Comparison of ENCODE assay signal across 8 cellular contexts in genomic region chr18:80033181-80034067, GRCh38. TPM values are rescaled to one million over a fixed set of nuclear protein-coding genes. Genes with fewer than 3 reads are reported as not detected.
DNase-seq lines count a peak whose midpoint lies in the region; TF ChIP-seq lines count a peak whose summit lies in the region.

No MANE protein-coding gene starts in this region.

- peak overlapping the region; percentile 89 for H2AK5ac ChIP-seq in neuronal stem cell (ENCODE audit: low read depth, low read length)

- H3K9ac ChIP-seq in neuronal stem cell (ENCODE audit: low read depth, low read length, poor library complexity): peak overlapping the region; percentile 91

- H3K9me3 ChIP-seq in MG63: no peaks in the 10 kb centered on the region
- no peaks in the 10 kb centered on the region for H3K9me3 ChIP-seq in esophagus squamous epithelium
- H3K9me3 ChIP-seq in neuronal stem cell (replicated peaks in 1 of 2; ENCODE audit: control insufficient read depth in 2 of 2, insufficient read depth in 1 of 2, low read depth in 1 of 2, low read length in 2 of 2): no peaks in the 10 kb centered on the region
- H3K9me3 ChIP-seq in transverse colon: no peaks in the 10 kb centered on the region

- H3K14ac ChIP-seq in neuronal stem cell (ENCODE audit: low read length): peak overlapping the region; percentile 12

- peak overlapping the region; percentile 96 for H2AFZ ChIP-seq in neuronal stem cell (ENCODE audit: low read length)

- H4K8ac ChIP-seq in neuronal stem cell (ENCODE audit: low read depth, low read length): no peak overlapping the region

- intact Hi-C loops in esophagus squamous epithelium (cut with DNase I): loop anchor here (10.0 kb wide), 1 partner anchor 349 kb away; no protein-coding TSS in a partner anchor
- intact Hi-C loops in transverse colon (cut with DNase I; ENCODE audit: low total_unique reads): loop anchor here (2.0 kb wide), 2 partner anchors 75 to 83 kb away; partner anchors contain the start of genes ADNP2 and SLC66A2

- WGBS in esophagus squamous epithelium, 2 donors: 2 to 11% methylated on average over 15 to 29 of the region's 90 CpGs
- no CpG with 5 or more reads among the region's 90 CpGs for WGBS in neuronal stem cell (ENCODE audit: extremely low coverage in 2 of 2, insufficient read length in 2 of 2, insufficient replicate concordance in 1 of 2), 2 donors
- WGBS in transverse colon (ENCODE audit: low coverage in 1 of 2), 2 donors: 8 to 20% methylated on average over 3 to 71 of the region's 90 CpGs

- peak overlapping the region; percentile 89 to 98 (median 94) for H3K27ac ChIP-seq in esophagus squamous epithelium
- H3K27ac ChIP-seq in neuronal stem cell (replicated peaks; ENCODE audit: low read length): peak overlapping the region; percentile 64
- peak overlapping the region; percentile 90 to 94 (median 92) for H3K27ac ChIP-seq in transverse colon

- in situ Hi-C loops in transverse colon (cut with MboI; ENCODE audit: low pct_ligation_motif_present in 1 of 4, low pct_unique_long_range_greater_than_20kb in 1 of 4, low sequenced_read_pairs in 3 of 4): loop anchor here in 1 of 4 donors (10.0 kb wide), 1 partner anchor 79 kb away; the partner anchor contains the start of gene SLC66A2

- TF ChIP-seq CTCF in esophagus squamous epithelium (IDR thresholded peaks at IDR 0.05): no peak
- TF ChIP-seq CTCF in transverse colon (IDR thresholded peaks at IDR 0.05): no peak

- peak overlapping the region; percentile 46 for H2BK15ac ChIP-seq in neuronal stem cell (ENCODE audit: low read length)

- peak overlapping the region; percentile 46 for H2BK5ac ChIP-seq in neuronal stem cell (ENCODE audit: low read length)

- H3K4me2 ChIP-seq in neuronal stem cell (ENCODE audit: insufficient read depth, low read length, poor library complexity, severe bottlenecking): peak overlapping the region; percentile 89

- H3K27me3 ChIP-seq in MG63: no peaks in the 10 kb centered on the region
- H3K27me3 ChIP-seq in esophagus squamous epithelium: no peaks in the 10 kb centered on the region
- H3K27me3 ChIP-seq in neuronal stem cell (ENCODE audit: control insufficient read depth in 3 of 3, insufficient read depth in 3 of 3, low read depth in 1 of 3, low read length in 3 of 3): no peaks in the 10 kb centered on the region
- H3K27me3 ChIP-seq in transverse colon: no peaks in the 10 kb centered on the region

- H3K4me3 ChIP-seq in MG63: peak overlapping the region; percentile 97
- peak overlapping the region; percentile 44 to 81 (median 60) for H3K4me3 ChIP-seq in esophagus squamous epithelium
- peak overlapping the region; percentile 78 to 85 for H3K4me3 ChIP-seq in neuronal stem cell (ENCODE audit: low read length in 2 of 2)
- peak overlapping the region; percentile 73 to 88 (median 77) for H3K4me3 ChIP-seq in transverse colon

- H2BK120ac ChIP-seq in neuronal stem cell (ENCODE audit: low read depth, low read length): no peak overlapping the region

- H3K36me3 ChIP-seq in MG63: peaks cover 13% of the 10 kb centered on the region
- peaks cover 0 to 16% (median 0%) of the 10 kb centered on the region in 3 donors for H3K36me3 ChIP-seq in esophagus squamous epithelium
- peaks cover 8 to 17% of the 10 kb centered on the region in 2 donors for H3K36me3 ChIP-seq in neuronal stem cell (replicated peaks in 1 of 2; ENCODE audit: control insufficient read depth in 2 of 2, insufficient read depth in 2 of 2, low read length in 2 of 2)
- no peaks in the 10 kb centered on the region for H3K36me3 ChIP-seq in transverse colon

- H3K79me1 ChIP-seq in neuronal stem cell (ENCODE audit: low read depth, low read length): peaks cover 5% of the 10 kb centered on the region

- peak overlapping the region; percentile 19 for H4K91ac ChIP-seq in neuronal stem cell (ENCODE audit: low read depth, low read length, poor library complexity)

- TF ChIP-seq POLR2A in esophagus squamous epithelium (IDR thresholded peaks at IDR 0.05) (peak in 3 of 4 donors; percentile 32 to 73 (median 68)), transverse colon (IDR thresholded peaks at IDR 0.05) (peak; percentile 62)

- H3K18ac ChIP-seq in neuronal stem cell (ENCODE audit: low read length): peak overlapping the region; percentile 96

- DNase-seq in ELF-1 (ENCODE audit: low read depth, low spot score) (peak; percentile 93), GOT3 (lab: John Stamatoyannopoulos, UW) (peak; percentile 72), MG63 (no peak), esophagus squamous epithelium (lab: John Stamatoyannopoulos, UW) (peak; percentile 76), neuronal stem cell (ENCODE audit: low spot score) (no peak), transverse colon (no peak), NCI-H1930 (lab: John Stamatoyannopoulos, UW) (no peak)
- peak in 2 of 3 experiments; percentile 21 to 33 for DNase-seq in activated CD8-positive, alpha-beta memory T cell treated with anti-CD3 and anti-CD28 coated beads for 48 hours (ENCODE audit: low read depth in 2 of 3, low spot score in 2 of 3)

- no peak overlapping the region for H3K4ac ChIP-seq in neuronal stem cell (ENCODE audit: low read length)

- H2BK12ac ChIP-seq in neuronal stem cell (ENCODE audit: low read length): no peak overlapping the region

- peak; percentile 23 for TF ChIP-seq EP300 in transverse colon (IDR thresholded peaks at IDR 0.05; ENCODE audit: low read depth)

- peaks cover 4 to 24% (median 9%) of the 10 kb centered on the region in 3 donors for H3K4me1 ChIP-seq in esophagus squamous epithelium
- H3K4me1 ChIP-seq in neuronal stem cell (ENCODE audit: control insufficient read depth in 2 of 2, insufficient read depth in 1 of 2, low read depth in 1 of 2, low read length in 2 of 2): peaks cover 7 to 9% of the 10 kb centered on the region in 2 donors
- H3K4me1 ChIP-seq in transverse colon: peaks cover 8 to 12% (median 9%) of the 10 kb centered on the region in 4 donors

- H3K23ac ChIP-seq in neuronal stem cell (ENCODE audit: low read depth, low read length, poor library complexity): peak overlapping the region; percentile 22

RNA-seq across cellular contexts. Expression of gene RBFA, which starts 0.8 kb away (rescaled TPM):
- 35.0 and 50.7 TPM in 2 replicates for total RNA-seq in MG63 (2014; rRNA removed; shearing (Covaris generic); ENCODE audit: low replicate concordance)
- total RNA-seq in esophagus squamous epithelium (10 to 100 TPM; 15.5 to 36.7 (median 28.8) TPM), transverse colon (10 to 100 TPM in 3 of 4 donors, 1 to 10 TPM in 1; 5.6 to 35.1 (median 25.8) TPM)
- 19.9 TPM for polyA plus RNA-seq in neuronal stem cell (2013, experiment 1 of 2)
- polyA plus RNA-seq in neuronal stem cell (2013, experiment 2 of 2): 19.0 TPM

RNA-seq across cellular contexts. Expression of gene TXNL4A, which starts 45.1 kb away (rescaled TPM):
- total RNA-seq in MG63 (2014; rRNA removed; shearing (Covaris generic); ENCODE audit: low replicate concordance): 69.3 and 176 TPM in 2 replicates
- 10 to 100 TPM; 20.8 to 43.2 (median 32.5) TPM for total RNA-seq in esophagus squamous epithelium
- polyA plus RNA-seq in neuronal stem cell (2013, experiment 1 of 2): 113 TPM
- polyA plus RNA-seq in neuronal stem cell (2013, experiment 2 of 2): 115 TPM
- total RNA-seq in transverse colon: 10 to 100 TPM in 3 of 4 donors, 1 to 10 TPM in 1; 4.1 to 36.8 (median 31.0) TPM

Comparison
In these comparisons a context has a peak if more than half of its experiments do, and no peak if none do; other contexts are left out.
1. DNase-seq: peak in ELF-1 (single experiment), GOT3 (single experiment), activated CD8-positive, alpha-beta memory T cell treated with anti-CD3 and anti-CD28 coated beads for 48 hours (2 of 3) and esophagus squamous epithelium (single experiment); none in MG63 (single experiment), neuronal stem cell (single experiment), transverse colon (single experiment) and NCI-H1930 (0 of 2).
2. Peak in every context shown above with its lines, with median percentiles within 50 percentile points of each other: H3K4me3 ChIP-seq and H3K27ac ChIP-seq.